Comparison of ENCODE assay signal across 16 cellular contexts in the genomic region with DNA sequence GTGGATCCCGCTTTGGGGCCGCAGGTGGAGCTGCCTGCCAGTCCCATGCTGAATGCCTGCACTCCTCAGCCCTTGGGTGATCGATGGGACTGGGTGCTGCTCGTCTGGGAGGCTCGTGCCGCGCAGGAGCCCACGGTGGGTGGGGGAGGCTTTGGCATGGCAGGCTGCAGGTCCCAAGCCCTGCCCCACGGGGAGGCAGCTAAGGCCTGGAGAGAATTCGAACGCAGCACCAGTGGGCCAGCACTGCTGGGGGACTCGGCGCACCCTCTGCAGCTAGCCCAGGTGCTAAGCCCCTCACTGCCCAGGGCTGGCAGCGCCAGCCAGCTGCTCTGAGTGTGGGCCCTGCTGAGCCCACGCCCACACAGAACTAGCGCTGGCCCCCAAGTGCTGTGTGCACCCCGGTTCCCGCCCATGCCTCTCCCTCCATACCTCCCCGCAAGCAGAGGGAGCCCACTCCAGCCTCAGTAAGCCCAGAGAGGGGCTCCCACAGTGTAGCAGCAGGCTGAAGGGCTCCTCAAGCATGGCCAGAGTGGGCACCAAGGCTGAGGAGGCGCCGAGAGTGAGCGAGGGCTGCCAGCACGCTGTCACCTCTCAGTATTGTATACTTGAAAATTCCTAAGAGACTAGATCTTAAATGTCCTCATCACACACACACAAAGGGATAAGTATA.
"Had no signal": no experiment of that assay in that cellular context is flagged by ENCODE, and none has a peak within 500 bp of the region (broad histone marks: within the 10 kb centered on the region; RNA-seq: fewer than 3 reads in every experiment).

No MANE protein-coding gene starts in this region.

- H3K27ac Mint-ChIP-seq: naive thymus-derived CD4-positive, alpha-beta T cell; natural killer cell treated with Interleukin-12 subunit alpha and Interleukin-12 subunit beta and Interleukin-15 and Interleukin-18, amount 100 ng/mL, for 72 hours; stimulated activated naive B cell treated with anti-CD40 and anti-IgM and Interleukin-4, amounts not matched to agents 10 μg/mL and 1 μg/mL and 100 μg/mL, for 72 hours; stimulated activated naive CD8-positive, alpha-beta T cell treated with anti-CD3 and anti-CD28 coated beads, Interleukin-15, Interleukin-2, amounts not matched to agents 100 ng/mL and 50 ng/mL, for 24 hours; type B pancreatic cell had no signal

- H3K27me3 Mint-ChIP-seq: naive thymus-derived CD4-positive, alpha-beta T cell; natural killer cell treated with Interleukin-12 subunit alpha and Interleukin-12 subunit beta and Interleukin-15 and Interleukin-18, amount 100 ng/mL, for 72 hours; stimulated activated naive B cell treated with anti-CD40 and anti-IgM and Interleukin-4, amounts not matched to agents 10 μg/mL and 1 μg/mL and 100 μg/mL, for 72 hours; stimulated activated naive CD8-positive, alpha-beta T cell treated with anti-CD3 and anti-CD28 coated beads, Interleukin-15, Interleukin-2, amounts not matched to agents 100 ng/mL and 50 ng/mL, for 24 hours; type B pancreatic cell had no signal

- H3K4me3 Mint-ChIP-seq: naive thymus-derived CD4-positive, alpha-beta T cell; natural killer cell treated with Interleukin-12 subunit alpha and Interleukin-12 subunit beta and Interleukin-15 and Interleukin-18, amount 100 ng/mL, for 72 hours; stimulated activated naive B cell treated with anti-CD40 and anti-IgM and Interleukin-4, amounts not matched to agents 10 μg/mL and 1 μg/mL and 100 μg/mL, for 72 hours; stimulated activated naive CD8-positive, alpha-beta T cell treated with anti-CD3 and anti-CD28 coated beads, Interleukin-15, Interleukin-2, amounts not matched to agents 100 ng/mL and 50 ng/mL, for 24 hours; type B pancreatic cell had no signal

- ATAC-seq: mucosa of descending colon; naive thymus-derived CD4-positive, alpha-beta T cell; right cardiac atrium; sciatic nerve; stimulated activated naive B cell treated with anti-CD40 and anti-IgM and Interleukin-4, amounts not matched to agents 10 μg/mL and 1 μg/mL and 100 μg/mL, for 72 hours had no signal

- H3K36me3 Mint-ChIP-seq: naive thymus-derived CD4-positive, alpha-beta T cell; natural killer cell treated with Interleukin-12 subunit alpha and Interleukin-12 subunit beta and Interleukin-15 and Interleukin-18, amount 100 ng/mL, for 72 hours; stimulated activated naive B cell treated with anti-CD40 and anti-IgM and Interleukin-4, amounts not matched to agents 10 μg/mL and 1 μg/mL and 100 μg/mL, for 72 hours; type B pancreatic cell had no signal

- H3K9me3 Mint-ChIP-seq: stimulated activated naive CD8-positive, alpha-beta T cell treated with anti-CD3 and anti-CD28 coated beads, Interleukin-15, Interleukin-2, amounts not matched to agents 100 ng/mL and 50 ng/mL, for 24 hours; type B pancreatic cell had no signal

- DNase-seq: head of caudate nucleus; islet precursor cell; left ventricle myocardium inferior; mesendoderm; midbrain; naive thymus-derived CD4-positive, alpha-beta T cell; ovary; retina; stimulated activated CD4-positive, alpha-beta T cell treated with anti-CD3 and anti-CD28 coated beads, Interleukin-4, amount 100 ng/mL, for 24 hours; stimulated activated naive B cell treated with anti-CD40 and anti-IgM and Interleukin-4, amounts not matched to agents 10 μg/mL and 1 μg/mL and 100 μg/mL, for 72 hours had no signal

- H3K4me1 Mint-ChIP-seq: naive thymus-derived CD4-positive, alpha-beta T cell; stimulated activated naive B cell treated with anti-CD40 and anti-IgM and Interleukin-4, amounts not matched to agents 10 μg/mL and 1 μg/mL and 100 μg/mL, for 72 hours had no signal
